32 cellular contexts compared by ENCODE assay signal in the genomic region with DNA sequence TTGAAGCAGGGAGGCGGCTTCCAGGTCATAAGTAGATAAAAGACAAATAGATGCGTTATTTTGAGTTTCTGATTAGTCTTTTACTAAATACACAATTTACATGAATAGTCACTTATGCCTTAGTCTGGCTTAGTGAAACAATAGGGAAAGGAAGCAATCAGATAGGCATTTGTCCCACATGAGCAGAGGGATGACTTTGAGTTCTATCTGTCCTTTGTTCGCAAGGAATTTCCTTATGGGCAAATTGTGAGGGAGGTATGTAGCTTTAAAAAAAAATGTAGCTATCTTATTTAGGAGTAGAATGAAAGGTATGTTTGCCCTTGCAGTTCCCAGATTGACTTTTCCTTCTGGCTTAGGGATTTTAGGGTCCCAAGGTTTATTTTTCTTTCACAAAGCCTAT. TPM values are rescaled to one million over a fixed set of nuclear protein-coding genes. Genes with fewer than 3 reads are reported as not detected.
"Had no signal": no experiment of that assay in that cellular context is flagged by ENCODE, and none has a peak within 500 bp of the region (broad histone marks: within the 10 kb centered on the region; RNA-seq: fewer than 3 reads in every experiment).

No MANE protein-coding gene starts in this region.

- H3K27me3 Mint-ChIP-seq: dendritic cell treated with granulocyte-macrophage colony-stimulating factor and Interleukin-4, amounts not matched to agents 40 ng/mL and 50 ng/mL, for 4 days had no signal

- ATAC-seq: activated CD8-positive, alpha-beta T cell treated with anti-CD3 and anti-CD28 coated beads for 36 hours; activated T-cell treated with anti-CD3 and anti-CD28 coated beads, Interleukin-2, amount 50 U/mL, for 4 hours; activated T-helper 17 cell treated with anti-CD3 and anti-CD28 coated beads, Interleukin-2, amount 50 U/mL, for 72 hours; foreskin keratinocyte; gastrocnemius medialis had no signal

- H3K4me3 Mint-ChIP-seq: activated CD8-positive, alpha-beta T cell treated with anti-CD3 and anti-CD28 coated beads for 36 hours; activated naive CD8-positive, alpha-beta T cell; activated T-cell treated with anti-CD3 and anti-CD28 coated beads, Interleukin-2, amount 50 U/mL, for 4 hours; activated T-helper 17 cell treated with anti-CD3 and anti-CD28 coated beads, Interleukin-2, amount 50 U/mL, for 72 hours; central memory CD8-positive, alpha-beta T cell; dendritic cell treated with granulocyte-macrophage colony-stimulating factor and Interleukin-4, amounts not matched to agents 40 ng/mL and 50 ng/mL, for 4 days had no signal

- H3K36me3 ChIP-seq: brain microvascular endothelial cell, esophagus muscularis mucosa, gastrocnemius medialis had no signal

- H3K27ac Mint-ChIP-seq: activated CD8-positive, alpha-beta T cell treated with anti-CD3 and anti-CD28 coated beads for 36 hours; activated naive CD8-positive, alpha-beta T cell; activated T-helper 17 cell treated with anti-CD3 and anti-CD28 coated beads, Interleukin-2, amount 50 U/mL, for 72 hours; dendritic cell treated with granulocyte-macrophage colony-stimulating factor and Interleukin-4, amounts not matched to agents 40 ng/mL and 50 ng/mL, for 4 days had no signal

- H3K4me1 Mint-ChIP-seq: activated T-helper 17 cell treated with anti-CD3 and anti-CD28 coated beads, Interleukin-2, amount 50 U/mL, for 72 hours; central memory CD8-positive, alpha-beta T cell had no signal

- DNase-seq: activated CD4-positive, alpha-beta T cell treated with anti-CD3 and anti-CD28 coated beads for 1 hour; activated CD4-positive, alpha-beta T cell treated with anti-CD3 and anti-CD28 coated beads for 4 hours; activated CD4-positive, alpha-beta T cell treated with anti-CD3 and anti-CD28 coated beads, Interleukin-2, amount 50 U/mL, for 1 hour; activated CD4-positive, alpha-beta T cell treated with anti-CD3 and anti-CD28 coated beads, Interleukin-2, amount 50 U/mL, for 48 hours; activated CD4-positive, CD25-positive, alpha-beta regulatory T cell; activated CD8-positive, alpha-beta memory T cell treated with anti-CD3 and anti-CD28 coated beads for 24 hours; activated CD8-positive, alpha-beta T cell treated with anti-CD3 and anti-CD28 coated beads for 36 hours; activated effector memory CD4-positive, alpha-beta T cell treated with Interleukin-2 at 50 U/mL for 16 hours; activated gamma-delta T cell treated with Interleukin-2 at 50 U/mL for 16 hours; activated naive CD4-positive, alpha-beta T cell treated with anti-CD3 and anti-CD28 coated beads, Interleukin-2, amount 50 U/mL, for 16 hours; activated naive CD4-positive, alpha-beta T cell treated with Interleukin-2 at 50 U/mL for 16 hours; activated T-cell treated with anti-CD3 and anti-CD28 coated beads, Interleukin-2, amount 50 U/mL, for 4 hours; amniotic stem cell; anterior cingulate cortex; brain microvascular endothelial cell; dorsolateral prefrontal cortex; effector memory CD4-positive, alpha-beta T cell; erythroblast; foreskin keratinocyte; gastrocnemius medialis; glutamatergic neuron; T-helper 2 cell had no signal

- H3K27me3 ChIP-seq: brain microvascular endothelial cell, esophagus muscularis mucosa, foreskin keratinocyte, gastrocnemius medialis had no signal

- H3K4me3 ChIP-seq: coronary artery, dorsolateral prefrontal cortex, esophagus muscularis mucosa, gastrocnemius medialis had no signal

- H3K9me3 ChIP-seq: esophagus muscularis mucosa, gastrocnemius medialis had no signal

- H3K27ac ChIP-seq: brain microvascular endothelial cell, coronary artery, dorsolateral prefrontal cortex, esophagus muscularis mucosa, foreskin keratinocyte, gastrocnemius medialis had no signal

RNA-seq across cellular contexts. Expression of a gene that starts 26.3 kb away (rescaled TPM):
- total RNA-seq: activated CD8-positive, alpha-beta T cell treated with anti-CD3 and anti-CD28 coated beads for 36 hours; activated T-helper 17 cell treated with anti-CD3 and anti-CD28 coated beads, Interleukin-2, amount 50 U/mL, for 72 hours; astrocyte; foreskin keratinocyte; T-helper 1 cell treated with Interleukin-12 subunit alpha and Interleukin-12 subunit beta and Interleukin-4 antibody, amounts not matched to agents 30 ng/mL and 1 ng/mL, for 36 hours had no signal
- polyA plus RNA-seq: foreskin keratinocyte had no signal

RNA-seq across cellular contexts. Expression of a gene that starts 56.3 kb away (rescaled TPM):
- total RNA-seq: activated CD8-positive, alpha-beta T cell treated with anti-CD3 and anti-CD28 coated beads for 36 hours; activated T-cell treated with anti-CD3 and anti-CD28 coated beads, Interleukin-2, amount 50 U/mL, for 4 hours; activated T-helper 17 cell treated with anti-CD3 and anti-CD28 coated beads, Interleukin-2, amount 50 U/mL, for 72 hours; astrocyte; cardiac septum; cerebellum; dorsolateral prefrontal cortex; esophagus muscularis mucosa; foreskin keratinocyte; gastrocnemius medialis; T-helper 1 cell treated with Interleukin-12 subunit alpha and Interleukin-12 subunit beta and Interleukin-4 antibody, amounts not matched to agents 30 ng/mL and 1 ng/mL, for 36 hours had no signal
- polyA plus RNA-seq: foreskin keratinocyte had no signal

RNA-seq across cellular contexts. Expression of a gene that starts 57.7 kb away (rescaled TPM):
- total RNA-seq: activated CD8-positive, alpha-beta T cell treated with anti-CD3 and anti-CD28 coated beads for 36 hours; activated T-helper 17 cell treated with anti-CD3 and anti-CD28 coated beads, Interleukin-2, amount 50 U/mL, for 72 hours; astrocyte; foreskin keratinocyte; T-helper 1 cell treated with Interleukin-12 subunit alpha and Interleukin-12 subunit beta and Interleukin-4 antibody, amounts not matched to agents 30 ng/mL and 1 ng/mL, for 36 hours had no signal
- polyA plus RNA-seq: foreskin keratinocyte had no signal
